In the genomic region with DNA sequence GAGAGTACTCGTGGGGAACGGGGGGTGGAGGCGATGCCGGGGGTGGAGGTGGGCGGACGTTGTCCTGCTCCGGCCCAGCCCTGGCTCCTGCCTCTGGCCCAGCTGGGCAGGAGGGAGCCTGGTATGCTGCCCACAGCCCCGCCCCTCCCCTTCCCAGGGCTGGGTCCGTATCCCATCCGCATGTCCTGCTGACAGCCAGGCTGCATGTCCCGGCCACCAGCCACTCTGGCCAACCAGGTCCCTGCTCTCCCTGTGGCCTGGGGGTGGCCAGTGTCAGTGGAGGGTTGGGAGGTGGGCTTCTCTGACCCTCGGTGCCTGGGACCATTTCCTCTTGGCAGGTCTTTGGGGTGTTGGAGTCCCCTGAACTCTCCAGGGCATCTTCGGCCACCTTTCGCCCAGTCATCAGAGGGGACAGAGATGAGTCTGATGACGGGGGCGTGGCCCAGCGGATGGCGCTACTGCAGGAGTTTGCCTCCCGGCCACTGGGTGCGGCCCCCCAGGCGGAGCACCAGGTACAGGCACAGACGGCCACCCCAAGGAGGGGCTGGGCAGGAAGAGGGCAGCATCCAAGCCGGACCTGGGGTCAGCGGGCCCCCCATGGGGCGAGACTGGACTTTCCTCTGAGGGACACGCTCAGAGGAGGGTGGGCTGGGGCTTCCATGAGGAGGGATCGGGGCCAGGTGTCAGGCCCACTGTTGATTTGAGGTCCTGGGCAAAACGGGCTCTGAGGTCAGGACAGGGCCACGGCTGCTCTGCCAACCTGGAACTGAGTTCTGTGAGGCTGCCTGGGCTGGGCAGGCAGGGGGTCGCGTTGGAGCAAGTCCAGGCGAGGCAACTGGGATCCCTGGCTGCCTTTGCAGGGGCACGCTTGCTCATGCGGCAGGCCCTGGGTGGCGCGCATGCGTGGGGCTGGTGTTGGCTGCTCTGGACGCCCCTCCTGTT, we compare ENCODE assay signal across 2 cellular contexts.
TF ChIP-seq lines count a peak whose summit lies in the region.

No MANE protein-coding gene starts in this region.

TF ChIP-seq in HepG2, 621 proteins besides CTCF, POLR2A, EP300 and RAD21:
- no peak for TF ChIP-seq ZNF7 (CRISPR knock-in tag; IDR thresholded peaks at IDR 0.05)
- no peak for TF ChIP-seq ZSCAN12 (CRISPR knock-in tag; IDR thresholded peaks at IDR 0.05)
- TF ChIP-seq ZBTB20 (CRISPR knock-in tag; IDR thresholded peaks at IDR 0.05; ENCODE audit: borderline replicate concordance, low read depth) = no peak
- no peak for TF ChIP-seq NKX3-1 (CRISPR knock-in tag; IDR thresholded peaks at IDR 0.05)
- TF ChIP-seq CERS6 (CRISPR knock-in tag; IDR thresholded peaks at IDR 0.05) = no peak
- no peak for TF ChIP-seq ZNF770 (CRISPR knock-in tag; IDR thresholded peaks at IDR 0.05)
- TF ChIP-seq SRSF9 (IDR thresholded peaks at IDR 0.05; ENCODE audit: borderline replicate concordance, insufficient read depth, low read depth, low read length, poor library complexity, severe bottlenecking) = no peak
- TF ChIP-seq ZNF230 (CRISPR knock-in tag; IDR thresholded peaks at IDR 0.05) = no peak
- TF ChIP-seq, protein P1, sequence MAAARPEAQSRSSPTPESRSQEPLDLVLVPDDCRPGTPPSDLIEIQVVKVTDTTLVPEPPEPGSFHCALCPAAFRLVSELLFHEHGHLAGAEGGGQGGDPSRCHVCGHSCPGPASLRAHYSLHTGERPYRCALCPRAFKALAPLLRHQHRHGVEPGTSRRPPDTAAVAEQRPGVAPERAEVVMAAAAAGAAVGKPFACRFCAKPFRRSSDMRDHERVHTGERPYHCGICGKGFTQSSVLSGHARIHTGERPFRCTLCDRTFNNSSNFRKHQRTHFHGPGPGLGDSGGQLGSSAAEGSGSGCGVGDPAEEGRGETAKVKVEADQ (CRISPR knock-in tag; IDR thresholded peaks at IDR 0.05; ENCODE audit: borderline replicate concordance) = no peak
- TF ChIP-seq MLLT10 (CRISPR knock-in tag; IDR thresholded peaks at IDR 0.05) = no peak
- no peak for TF ChIP-seq SSRP1 (CRISPR knock-in tag; IDR thresholded peaks at IDR 0.05)
- no peak for TF ChIP-seq CCDC6 (CRISPR knock-in tag; IDR thresholded peaks at IDR 0.05)
- TF ChIP-seq IRX3 (CRISPR knock-in tag; IDR thresholded peaks at IDR 0.05; ENCODE audit: borderline replicate concordance, low read depth) = no peak
- TF ChIP-seq ZSCAN31 (CRISPR knock-in tag; IDR thresholded peaks at IDR 0.05; ENCODE audit: low read depth) = no peak
- no peak for TF ChIP-seq SMARCC2 (IDR thresholded peaks at IDR 0.05)
- TF ChIP-seq, protein P2, sequence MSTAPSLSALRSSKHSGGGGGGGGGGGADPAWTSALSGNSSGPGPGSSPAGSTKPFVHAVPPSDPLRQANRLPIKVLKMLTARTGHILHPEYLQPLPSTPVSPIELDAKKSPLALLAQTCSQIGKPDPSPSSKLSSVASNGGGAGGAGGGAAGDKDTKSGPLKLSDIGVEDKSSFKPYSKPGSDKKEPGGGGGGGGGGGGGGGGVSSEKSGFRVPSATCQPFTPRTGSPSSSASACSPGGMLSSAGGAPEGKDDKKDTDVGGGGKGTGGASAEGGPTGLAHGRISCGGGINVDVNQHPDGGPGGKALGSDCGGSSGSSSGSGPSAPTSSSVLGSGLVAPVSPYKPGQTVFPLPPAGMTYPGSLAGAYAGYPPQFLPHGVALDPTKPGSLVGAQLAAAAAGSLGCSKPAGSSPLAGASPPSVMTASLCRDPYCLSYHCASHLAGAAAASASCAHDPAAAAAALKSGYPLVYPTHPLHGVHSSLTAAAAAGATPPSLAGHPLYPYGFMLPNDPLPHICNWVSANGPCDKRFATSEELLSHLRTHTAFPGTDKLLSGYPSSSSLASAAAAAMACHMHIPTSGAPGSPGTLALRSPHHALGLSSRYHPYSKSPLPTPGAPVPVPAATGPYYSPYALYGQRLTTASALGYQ (CRISPR knock-in tag; IDR thresholded peaks at IDR 0.05) = no peak
- TF ChIP-seq XBP1 (CRISPR knock-in tag; IDR thresholded peaks at IDR 0.05) = no peak

TF ChIP-seq in H1, 55 proteins besides CTCF, POLR2A, EP300 and RAD21:
- TF ChIP-seq RNF2 (IDR thresholded peaks at IDR 0.05; ENCODE audit: borderline replicate concordance, low read depth, low read length, missing control alignments, poor library complexity, severe bottlenecking) (no peak), FOSL1 (IDR thresholded peaks at IDR 0.05; ENCODE audit: insufficient read depth, low read depth, low read length) (no peak), EGR1 (IDR thresholded peaks at IDR 0.05; ENCODE audit: borderline replicate concordance, low read depth, low read length) (no peak), POLR2AphosphoS5 (IDR thresholded peaks at IDR 0.05; ENCODE audit: low read depth, low read length) (no peak), CREB1 (IDR thresholded peaks at IDR 0.05) (no peak), E2F6 (IDR thresholded peaks at IDR 0.05) (no peak), CEBPB (IDR thresholded peaks at IDR 0.05; ENCODE audit: low read depth, low read length) (no peak), TBP (IDR thresholded peaks at IDR 0.05; ENCODE audit: low read depth, low read length) (no peak), KDM1A (IDR thresholded peaks at IDR 0.05; ENCODE audit: borderline replicate concordance, low read length) (no peak), ASH2L (IDR thresholded peaks at IDR 0.05; ENCODE audit: low read length) (no peak), CBX8 (IDR thresholded peaks at IDR 0.05; ENCODE audit: borderline replicate concordance, low read depth, low read length) (no peak), MAFK (IDR thresholded peaks at IDR 0.05; ENCODE audit: low read depth, low read length) (no peak)
- TF ChIP-seq, protein P3, sequence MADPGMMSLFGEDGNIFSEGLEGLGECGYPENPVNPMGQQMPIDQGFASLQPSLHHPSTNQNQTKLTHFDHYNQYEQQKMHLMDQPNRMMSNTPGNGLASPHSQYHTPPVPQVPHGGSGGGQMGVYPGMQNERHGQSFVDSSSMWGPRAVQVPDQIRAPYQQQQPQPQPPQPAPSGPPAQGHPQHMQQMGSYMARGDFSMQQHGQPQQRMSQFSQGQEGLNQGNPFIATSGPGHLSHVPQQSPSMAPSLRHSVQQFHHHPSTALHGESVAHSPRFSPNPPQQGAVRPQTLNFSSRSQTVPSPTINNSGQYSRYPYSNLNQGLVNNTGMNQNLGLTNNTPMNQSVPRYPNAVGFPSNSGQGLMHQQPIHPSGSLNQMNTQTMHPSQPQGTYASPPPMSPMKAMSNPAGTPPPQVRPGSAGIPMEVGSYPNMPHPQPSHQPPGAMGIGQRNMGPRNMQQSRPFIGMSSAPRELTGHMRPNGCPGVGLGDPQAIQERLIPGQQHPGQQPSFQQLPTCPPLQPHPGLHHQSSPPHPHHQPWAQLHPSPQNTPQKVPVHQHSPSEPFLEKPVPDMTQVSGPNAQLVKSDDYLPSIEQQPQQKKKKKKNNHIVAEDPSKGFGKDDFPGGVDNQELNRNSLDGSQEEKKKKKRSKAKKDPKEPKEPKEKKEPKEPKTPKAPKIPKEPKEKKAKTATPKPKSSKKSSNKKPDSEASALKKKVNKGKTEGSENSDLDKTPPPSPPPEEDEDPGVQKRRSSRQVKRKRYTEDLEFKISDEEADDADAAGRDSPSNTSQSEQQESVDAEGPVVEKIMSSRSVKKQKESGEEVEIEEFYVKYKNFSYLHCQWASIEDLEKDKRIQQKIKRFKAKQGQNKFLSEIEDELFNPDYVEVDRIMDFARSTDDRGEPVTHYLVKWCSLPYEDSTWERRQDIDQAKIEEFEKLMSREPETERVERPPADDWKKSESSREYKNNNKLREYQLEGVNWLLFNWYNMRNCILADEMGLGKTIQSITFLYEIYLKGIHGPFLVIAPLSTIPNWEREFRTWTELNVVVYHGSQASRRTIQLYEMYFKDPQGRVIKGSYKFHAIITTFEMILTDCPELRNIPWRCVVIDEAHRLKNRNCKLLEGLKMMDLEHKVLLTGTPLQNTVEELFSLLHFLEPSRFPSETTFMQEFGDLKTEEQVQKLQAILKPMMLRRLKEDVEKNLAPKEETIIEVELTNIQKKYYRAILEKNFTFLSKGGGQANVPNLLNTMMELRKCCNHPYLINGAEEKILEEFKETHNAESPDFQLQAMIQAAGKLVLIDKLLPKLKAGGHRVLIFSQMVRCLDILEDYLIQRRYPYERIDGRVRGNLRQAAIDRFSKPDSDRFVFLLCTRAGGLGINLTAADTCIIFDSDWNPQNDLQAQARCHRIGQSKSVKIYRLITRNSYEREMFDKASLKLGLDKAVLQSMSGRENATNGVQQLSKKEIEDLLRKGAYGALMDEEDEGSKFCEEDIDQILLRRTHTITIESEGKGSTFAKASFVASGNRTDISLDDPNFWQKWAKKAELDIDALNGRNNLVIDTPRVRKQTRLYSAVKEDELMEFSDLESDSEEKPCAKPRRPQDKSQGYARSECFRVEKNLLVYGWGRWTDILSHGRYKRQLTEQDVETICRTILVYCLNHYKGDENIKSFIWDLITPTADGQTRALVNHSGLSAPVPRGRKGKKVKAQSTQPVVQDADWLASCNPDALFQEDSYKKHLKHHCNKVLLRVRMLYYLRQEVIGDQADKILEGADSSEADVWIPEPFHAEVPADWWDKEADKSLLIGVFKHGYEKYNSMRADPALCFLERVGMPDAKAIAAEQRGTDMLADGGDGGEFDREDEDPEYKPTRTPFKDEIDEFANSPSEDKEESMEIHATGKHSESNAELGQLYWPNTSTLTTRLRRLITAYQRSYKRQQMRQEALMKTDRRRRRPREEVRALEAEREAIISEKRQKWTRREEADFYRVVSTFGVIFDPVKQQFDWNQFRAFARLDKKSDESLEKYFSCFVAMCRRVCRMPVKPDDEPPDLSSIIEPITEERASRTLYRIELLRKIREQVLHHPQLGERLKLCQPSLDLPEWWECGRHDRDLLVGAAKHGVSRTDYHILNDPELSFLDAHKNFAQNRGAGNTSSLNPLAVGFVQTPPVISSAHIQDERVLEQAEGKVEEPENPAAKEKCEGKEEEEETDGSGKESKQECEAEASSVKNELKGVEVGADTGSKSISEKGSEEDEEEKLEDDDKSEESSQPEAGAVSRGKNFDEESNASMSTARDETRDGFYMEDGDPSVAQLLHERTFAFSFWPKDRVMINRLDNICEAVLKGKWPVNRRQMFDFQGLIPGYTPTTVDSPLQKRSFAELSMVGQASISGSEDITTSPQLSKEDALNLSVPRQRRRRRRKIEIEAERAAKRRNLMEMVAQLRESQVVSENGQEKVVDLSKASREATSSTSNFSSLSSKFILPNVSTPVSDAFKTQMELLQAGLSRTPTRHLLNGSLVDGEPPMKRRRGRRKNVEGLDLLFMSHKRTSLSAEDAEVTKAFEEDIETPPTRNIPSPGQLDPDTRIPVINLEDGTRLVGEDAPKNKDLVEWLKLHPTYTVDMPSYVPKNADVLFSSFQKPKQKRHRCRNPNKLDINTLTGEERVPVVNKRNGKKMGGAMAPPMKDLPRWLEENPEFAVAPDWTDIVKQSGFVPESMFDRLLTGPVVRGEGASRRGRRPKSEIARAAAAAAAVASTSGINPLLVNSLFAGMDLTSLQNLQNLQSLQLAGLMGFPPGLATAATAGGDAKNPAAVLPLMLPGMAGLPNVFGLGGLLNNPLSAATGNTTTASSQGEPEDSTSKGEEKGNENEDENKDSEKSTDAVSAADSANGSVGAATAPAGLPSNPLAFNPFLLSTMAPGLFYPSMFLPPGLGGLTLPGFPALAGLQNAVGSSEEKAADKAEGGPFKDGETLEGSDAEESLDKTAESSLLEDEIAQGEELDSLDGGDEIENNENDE (IDR thresholded peaks at IDR 0.05; ENCODE audit: insufficient replicate concordance, low read length) = no peak
- TF ChIP-seq, protein P4, sequence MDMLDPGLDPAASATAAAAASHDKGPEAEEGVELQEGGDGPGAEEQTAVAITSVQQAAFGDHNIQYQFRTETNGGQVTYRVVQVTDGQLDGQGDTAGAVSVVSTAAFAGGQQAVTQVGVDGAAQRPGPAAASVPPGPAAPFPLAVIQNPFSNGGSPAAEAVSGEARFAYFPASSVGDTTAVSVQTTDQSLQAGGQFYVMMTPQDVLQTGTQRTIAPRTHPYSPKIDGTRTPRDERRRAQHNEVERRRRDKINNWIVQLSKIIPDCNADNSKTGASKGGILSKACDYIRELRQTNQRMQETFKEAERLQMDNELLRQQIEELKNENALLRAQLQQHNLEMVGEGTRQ (IDR thresholded peaks at IDR 0.05; ENCODE audit: low read length) = no peak
TF ChIP-seq in H1: peak in this region for 0.
